In the genomic region with DNA sequence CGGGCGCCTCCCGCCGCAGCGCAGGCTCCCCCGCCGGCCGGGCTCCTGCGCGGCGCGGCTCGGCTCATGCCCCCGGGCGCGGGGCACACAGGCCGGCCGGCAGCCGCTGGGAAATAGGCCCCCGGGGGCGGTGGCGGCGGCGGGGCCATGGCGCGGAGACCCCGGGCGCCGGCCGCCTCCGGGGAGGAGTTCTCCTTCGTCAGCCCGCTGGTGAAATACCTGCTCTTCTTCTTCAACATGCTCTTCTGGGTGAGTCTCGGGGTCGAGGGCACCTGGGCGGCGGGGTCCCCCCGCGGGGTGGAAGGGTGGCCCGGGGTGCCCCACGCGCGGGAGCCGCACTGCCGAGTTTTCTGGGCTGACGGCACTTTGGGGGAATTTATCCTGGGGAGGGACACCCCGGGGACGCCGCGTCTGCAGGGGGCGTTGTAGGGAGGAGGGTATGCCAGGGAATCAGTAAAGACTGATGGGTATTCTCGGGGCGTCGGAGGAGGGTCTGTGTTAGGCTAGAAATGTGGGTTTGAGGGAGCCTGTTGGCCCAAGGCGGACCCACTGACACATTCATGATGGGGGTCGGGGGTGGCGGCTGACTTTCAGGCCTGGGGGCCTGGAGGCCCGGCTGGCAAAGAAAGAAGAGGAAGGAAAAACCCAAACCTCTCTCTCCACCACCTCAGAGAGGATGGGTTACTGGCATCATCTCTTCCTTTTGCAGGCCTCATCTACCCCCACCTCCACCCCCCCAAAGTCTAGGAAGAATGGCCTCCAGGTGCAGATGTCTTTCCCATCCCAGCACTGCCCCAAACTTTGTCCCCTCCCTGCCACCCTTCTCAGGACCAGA, we compare ENCODE assay signal across 1 cellular context.
A peak's percentile ranks its signal among the peaks of the same experiment; 100 is the strongest.
TF ChIP-seq lines count a peak whose summit lies in the region.

No MANE protein-coding gene starts in this region.

TF ChIP-seq in GM12878, 131 proteins besides CTCF, POLR2A, EP300 and RAD21 (continues in another document):
- TF ChIP-seq, protein P1, sequence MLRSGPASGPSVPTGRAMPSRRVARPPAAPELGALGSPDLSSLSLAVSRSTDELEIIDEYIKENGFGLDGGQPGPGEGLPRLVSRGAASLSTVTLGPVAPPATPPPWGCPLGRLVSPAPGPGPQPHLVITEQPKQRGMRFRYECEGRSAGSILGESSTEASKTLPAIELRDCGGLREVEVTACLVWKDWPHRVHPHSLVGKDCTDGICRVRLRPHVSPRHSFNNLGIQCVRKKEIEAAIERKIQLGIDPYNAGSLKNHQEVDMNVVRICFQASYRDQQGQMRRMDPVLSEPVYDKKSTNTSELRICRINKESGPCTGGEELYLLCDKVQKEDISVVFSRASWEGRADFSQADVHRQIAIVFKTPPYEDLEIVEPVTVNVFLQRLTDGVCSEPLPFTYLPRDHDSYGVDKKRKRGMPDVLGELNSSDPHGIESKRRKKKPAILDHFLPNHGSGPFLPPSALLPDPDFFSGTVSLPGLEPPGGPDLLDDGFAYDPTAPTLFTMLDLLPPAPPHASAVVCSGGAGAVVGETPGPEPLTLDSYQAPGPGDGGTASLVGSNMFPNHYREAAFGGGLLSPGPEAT (IDR thresholded peaks at IDR 0.05; ENCODE audit: low read depth), result 0 out of 2 replicates have a peak, but pooled peaks have one; percentile 19
- TF ChIP-seq, protein P2, sequence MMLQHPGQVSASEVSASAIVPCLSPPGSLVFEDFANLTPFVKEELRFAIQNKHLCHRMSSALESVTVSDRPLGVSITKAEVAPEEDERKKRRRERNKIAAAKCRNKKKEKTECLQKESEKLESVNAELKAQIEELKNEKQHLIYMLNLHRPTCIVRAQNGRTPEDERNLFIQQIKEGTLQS (IDR thresholded peaks at IDR 0.05; ENCODE audit: borderline replicate concordance, extremely low read depth, low read depth, low read length), result no peak
- TF ChIP-seq ZZZ3 (IDR thresholded peaks at IDR 0.05; ENCODE audit: control insufficient read depth, insufficient read length, low read depth), result no peak
- TF ChIP-seq, protein P3, sequence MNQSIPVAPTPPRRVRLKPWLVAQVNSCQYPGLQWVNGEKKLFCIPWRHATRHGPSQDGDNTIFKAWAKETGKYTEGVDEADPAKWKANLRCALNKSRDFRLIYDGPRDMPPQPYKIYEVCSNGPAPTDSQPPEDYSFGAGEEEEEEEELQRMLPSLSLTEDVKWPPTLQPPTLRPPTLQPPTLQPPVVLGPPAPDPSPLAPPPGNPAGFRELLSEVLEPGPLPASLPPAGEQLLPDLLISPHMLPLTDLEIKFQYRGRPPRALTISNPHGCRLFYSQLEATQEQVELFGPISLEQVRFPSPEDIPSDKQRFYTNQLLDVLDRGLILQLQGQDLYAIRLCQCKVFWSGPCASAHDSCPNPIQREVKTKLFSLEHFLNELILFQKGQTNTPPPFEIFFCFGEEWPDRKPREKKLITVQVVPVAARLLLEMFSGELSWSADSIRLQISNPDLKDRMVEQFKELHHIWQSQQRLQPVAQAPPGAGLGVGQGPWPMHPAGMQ (IDR thresholded peaks at IDR 0.05; ENCODE audit: borderline replicate concordance), result no peak
- TF ChIP-seq STAT1 (conservative IDR thresholded peaks at IDR 0.05), result no peak
- TF ChIP-seq NRF1 (conservative IDR thresholded peaks at IDR 0.05; ENCODE audit: low read depth, low read length), result no peak
- TF ChIP-seq POLR2AphosphoS2 (IDR thresholded peaks at IDR 0.05; ENCODE audit: low read depth, low read length), result no peak
- TF ChIP-seq, protein P4, sequence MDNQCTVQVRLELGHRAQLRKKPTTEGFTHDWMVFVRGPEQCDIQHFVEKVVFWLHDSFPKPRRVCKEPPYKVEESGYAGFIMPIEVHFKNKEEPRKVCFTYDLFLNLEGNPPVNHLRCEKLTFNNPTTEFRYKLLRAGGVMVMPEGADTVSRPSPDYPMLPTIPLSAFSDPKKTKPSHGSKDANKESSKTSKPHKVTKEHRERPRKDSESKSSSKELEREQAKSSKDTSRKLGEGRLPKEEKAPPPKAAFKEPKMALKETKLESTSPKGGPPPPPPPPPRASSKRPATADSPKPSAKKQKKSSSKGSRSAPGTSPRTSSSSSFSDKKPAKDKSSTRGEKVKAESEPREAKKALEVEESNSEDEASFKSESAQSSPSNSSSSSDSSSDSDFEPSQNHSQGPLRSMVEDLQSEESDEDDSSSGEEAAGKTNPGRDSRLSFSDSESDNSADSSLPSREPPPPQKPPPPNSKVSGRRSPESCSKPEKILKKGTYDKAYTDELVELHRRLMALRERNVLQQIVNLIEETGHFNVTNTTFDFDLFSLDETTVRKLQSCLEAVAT (IDR thresholded peaks at IDR 0.05), result peak; percentile 35; the same call in 1 of the 2 replicates
- TF ChIP-seq CREB1 (IDR thresholded peaks at IDR 0.05; ENCODE audit: low read depth), result 0 out of 2 replicates have a peak, but pooled peaks have one; percentile 39
- 0 out of 4 replicates have a peak, but pooled peaks of 1 of the 2 experiments have one; percentile 2 for TF ChIP-seq BHLHE40 (IDR thresholded peaks at IDR 0.05; ENCODE audit: borderline replicate concordance in 1 of 2, low read depth in 2 of 2, low read length in 1 of 2)
- TF ChIP-seq, protein P5, sequence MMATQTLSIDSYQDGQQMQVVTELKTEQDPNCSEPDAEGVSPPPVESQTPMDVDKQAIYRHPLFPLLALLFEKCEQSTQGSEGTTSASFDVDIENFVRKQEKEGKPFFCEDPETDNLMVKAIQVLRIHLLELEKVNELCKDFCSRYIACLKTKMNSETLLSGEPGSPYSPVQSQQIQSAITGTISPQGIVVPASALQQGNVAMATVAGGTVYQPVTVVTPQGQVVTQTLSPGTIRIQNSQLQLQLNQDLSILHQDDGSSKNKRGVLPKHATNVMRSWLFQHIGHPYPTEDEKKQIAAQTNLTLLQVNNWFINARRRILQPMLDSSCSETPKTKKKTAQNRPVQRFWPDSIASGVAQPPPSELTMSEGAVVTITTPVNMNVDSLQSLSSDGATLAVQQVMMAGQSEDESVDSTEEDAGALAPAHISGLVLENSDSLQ (IDR thresholded peaks at IDR 0.05), result 0 out of 2 replicates have a peak, but pooled peaks have one; percentile 10
- TF ChIP-seq, protein P6, sequence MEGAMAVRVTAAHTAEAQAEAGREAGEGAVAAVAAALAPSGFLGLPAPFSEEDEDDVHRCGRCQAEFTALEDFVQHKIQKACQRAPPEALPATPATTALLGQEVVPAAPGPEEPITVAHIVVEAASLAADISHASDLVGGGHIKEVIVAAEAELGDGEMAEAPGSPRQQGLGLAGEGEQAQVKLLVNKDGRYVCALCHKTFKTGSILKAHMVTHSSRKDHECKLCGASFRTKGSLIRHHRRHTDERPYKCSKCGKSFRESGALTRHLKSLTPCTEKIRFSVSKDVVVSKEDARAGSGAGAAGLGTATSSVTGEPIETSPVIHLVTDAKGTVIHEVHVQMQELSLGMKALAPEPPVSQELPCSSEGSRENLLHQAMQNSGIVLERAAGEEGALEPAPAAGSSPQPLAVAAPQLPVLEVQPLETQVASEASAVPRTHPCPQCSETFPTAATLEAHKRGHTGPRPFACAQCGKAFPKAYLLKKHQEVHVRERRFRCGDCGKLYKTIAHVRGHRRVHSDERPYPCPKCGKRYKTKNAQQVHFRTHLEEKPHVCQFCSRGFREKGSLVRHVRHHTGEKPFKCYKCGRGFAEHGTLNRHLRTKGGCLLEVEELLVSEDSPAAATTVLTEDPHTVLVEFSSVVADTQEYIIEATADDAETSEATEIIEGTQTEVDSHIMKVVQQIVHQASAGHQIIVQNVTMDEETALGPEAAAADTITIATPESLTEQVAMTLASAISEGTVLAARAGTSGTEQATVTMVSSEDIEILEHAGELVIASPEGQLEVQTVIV (IDR thresholded peaks at IDR 0.05; ENCODE audit: borderline replicate concordance, partially characterized antibody), result no peak
- no peak for TF ChIP-seq SMAD5 (IDR thresholded peaks at IDR 0.05; ENCODE audit: low read depth)
- TF ChIP-seq FOXK2 (IDR thresholded peaks at IDR 0.05), result no peak; the same call in 1 of the 2 replicates
- TF ChIP-seq CHD4 (IDR thresholded peaks at IDR 0.05), result no peak
- TF ChIP-seq RUNX3 (IDR thresholded peaks at IDR 0.05; ENCODE audit: low read length), result peak; percentile 39
- TF ChIP-seq POU2F2 (IDR thresholded peaks at IDR 0.05; ENCODE audit: borderline replicate concordance, low read depth, low read length), result no peak
- no peak for TF ChIP-seq TAF1 (IDR thresholded peaks at IDR 0.05; ENCODE audit: borderline replicate concordance, low read depth, low read length)
- TF ChIP-seq DPF2 (IDR thresholded peaks at IDR 0.05), result no peak
- TF ChIP-seq EGR1 (IDR thresholded peaks at IDR 0.05; ENCODE audit: borderline replicate concordance in 1 of 2, low read depth in 2 of 2, low read length in 2 of 2), result peak in 1 of 2 experiments; percentile 4; a peak in 1 of 3 replicates
- no peak for TF ChIP-seq NR2C1 (IDR thresholded peaks at IDR 0.05)
- no peak for TF ChIP-seq RAD51 (IDR thresholded peaks at IDR 0.05)
- no peak; the same call in 1 of the 2 replicates for TF ChIP-seq MTA3 (IDR thresholded peaks at IDR 0.05; ENCODE audit: borderline replicate concordance, low read length)
- TF ChIP-seq SRF (IDR thresholded peaks at IDR 0.05; ENCODE audit: low read depth in 2 of 2, low read length in 2 of 2), result no peak
- no peak for TF ChIP-seq MYC (IDR thresholded peaks at IDR 0.05; ENCODE audit: insufficient read depth, insufficient read length, insufficient replicate concordance, low read length, severe bottlenecking)
- TF ChIP-seq SMAD1 (IDR thresholded peaks at IDR 0.05; ENCODE audit: low read depth, partially characterized antibody), result no peak
- TF ChIP-seq ETV6 (conservative IDR thresholded peaks at IDR 0.05 in 1 of 2, IDR thresholded peaks at IDR 0.05 in 1 of 2; ENCODE audit: borderline replicate concordance in 1 of 2, low read depth in 1 of 2), result no peak
- TF ChIP-seq EZH2 (IDR thresholded peaks at IDR 0.05; ENCODE audit: borderline replicate concordance, control insufficient read depth, low read depth, low read length), result no peak
- TF ChIP-seq, protein P7, sequence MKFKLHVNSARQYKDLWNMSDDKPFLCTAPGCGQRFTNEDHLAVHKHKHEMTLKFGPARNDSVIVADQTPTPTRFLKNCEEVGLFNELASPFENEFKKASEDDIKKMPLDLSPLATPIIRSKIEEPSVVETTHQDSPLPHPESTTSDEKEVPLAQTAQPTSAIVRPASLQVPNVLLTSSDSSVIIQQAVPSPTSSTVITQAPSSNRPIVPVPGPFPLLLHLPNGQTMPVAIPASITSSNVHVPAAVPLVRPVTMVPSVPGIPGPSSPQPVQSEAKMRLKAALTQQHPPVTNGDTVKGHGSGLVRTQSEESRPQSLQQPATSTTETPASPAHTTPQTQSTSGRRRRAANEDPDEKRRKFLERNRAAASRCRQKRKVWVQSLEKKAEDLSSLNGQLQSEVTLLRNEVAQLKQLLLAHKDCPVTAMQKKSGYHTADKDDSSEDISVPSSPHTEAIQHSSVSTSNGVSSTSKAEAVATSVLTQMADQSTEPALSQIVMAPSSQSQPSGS (IDR thresholded peaks at IDR 0.05; ENCODE audit: low read length), result no peak
- TF ChIP-seq, protein P8, sequence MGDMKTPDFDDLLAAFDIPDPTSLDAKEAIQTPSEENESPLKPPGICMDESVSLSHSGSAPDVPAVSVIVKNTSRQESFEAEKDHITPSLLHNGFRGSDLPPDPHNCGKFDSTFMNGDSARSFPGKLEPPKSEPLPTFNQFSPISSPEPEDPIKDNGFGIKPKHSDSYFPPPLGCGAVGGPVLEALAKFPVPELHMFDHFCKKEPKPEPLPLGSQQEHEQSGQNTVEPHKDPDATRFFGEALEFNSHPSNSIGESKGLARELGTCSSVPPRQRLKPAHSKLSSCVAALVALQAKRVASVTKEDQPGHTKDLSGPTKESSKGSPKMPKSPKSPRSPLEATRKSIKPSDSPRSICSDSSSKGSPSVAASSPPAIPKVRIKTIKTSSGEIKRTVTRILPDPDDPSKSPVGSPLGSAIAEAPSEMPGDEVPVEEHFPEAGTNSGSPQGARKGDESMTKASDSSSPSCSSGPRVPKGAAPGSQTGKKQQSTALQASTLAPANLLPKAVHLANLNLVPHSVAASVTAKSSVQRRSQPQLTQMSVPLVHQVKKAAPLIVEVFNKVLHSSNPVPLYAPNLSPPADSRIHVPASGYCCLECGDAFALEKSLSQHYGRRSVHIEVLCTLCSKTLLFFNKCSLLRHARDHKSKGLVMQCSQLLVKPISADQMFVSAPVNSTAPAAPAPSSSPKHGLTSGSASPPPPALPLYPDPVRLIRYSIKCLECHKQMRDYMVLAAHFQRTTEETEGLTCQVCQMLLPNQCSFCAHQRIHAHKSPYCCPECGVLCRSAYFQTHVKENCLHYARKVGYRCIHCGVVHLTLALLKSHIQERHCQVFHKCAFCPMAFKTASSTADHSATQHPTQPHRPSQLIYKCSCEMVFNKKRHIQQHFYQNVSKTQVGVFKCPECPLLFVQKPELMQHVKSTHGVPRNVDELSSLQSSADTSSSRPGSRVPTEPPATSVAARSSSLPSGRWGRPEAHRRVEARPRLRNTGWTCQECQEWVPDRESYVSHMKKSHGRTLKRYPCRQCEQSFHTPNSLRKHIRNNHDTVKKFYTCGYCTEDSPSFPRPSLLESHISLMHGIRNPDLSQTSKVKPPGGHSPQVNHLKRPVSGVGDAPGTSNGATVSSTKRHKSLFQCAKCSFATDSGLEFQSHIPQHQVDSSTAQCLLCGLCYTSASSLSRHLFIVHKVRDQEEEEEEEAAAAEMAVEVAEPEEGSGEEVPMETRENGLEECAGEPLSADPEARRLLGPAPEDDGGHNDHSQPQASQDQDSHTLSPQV (IDR thresholded peaks at IDR 0.05), result no peak; the same call in 1 of the 2 replicates
- no peak for TF ChIP-seq SP1 (IDR thresholded peaks at IDR 0.05; ENCODE audit: low read depth, low read length)
- no peak for TF ChIP-seq POLR2AphosphoS5 (IDR thresholded peaks at IDR 0.05; ENCODE audit: low read length)
- TF ChIP-seq PAX5 (IDR thresholded peaks at IDR 0.05; ENCODE audit: borderline replicate concordance, low read depth, low read length), result no peak
- TF ChIP-seq, protein P9, sequence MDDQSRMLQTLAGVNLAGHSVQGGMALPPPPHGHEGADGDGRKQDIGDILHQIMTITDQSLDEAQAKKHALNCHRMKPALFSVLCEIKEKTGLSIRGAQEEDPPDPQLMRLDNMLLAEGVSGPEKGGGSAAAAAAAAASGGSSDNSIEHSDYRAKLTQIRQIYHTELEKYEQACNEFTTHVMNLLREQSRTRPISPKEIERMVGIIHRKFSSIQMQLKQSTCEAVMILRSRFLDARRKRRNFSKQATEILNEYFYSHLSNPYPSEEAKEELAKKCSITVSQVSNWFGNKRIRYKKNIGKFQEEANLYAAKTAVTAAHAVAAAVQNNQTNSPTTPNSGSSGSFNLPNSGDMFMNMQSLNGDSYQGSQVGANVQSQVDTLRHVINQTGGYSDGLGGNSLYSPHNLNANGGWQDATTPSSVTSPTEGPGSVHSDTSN (IDR thresholded peaks at IDR 0.05; ENCODE audit: insufficient replicate concordance, low read depth, low read length), result no peak
- TF ChIP-seq, protein P10, sequence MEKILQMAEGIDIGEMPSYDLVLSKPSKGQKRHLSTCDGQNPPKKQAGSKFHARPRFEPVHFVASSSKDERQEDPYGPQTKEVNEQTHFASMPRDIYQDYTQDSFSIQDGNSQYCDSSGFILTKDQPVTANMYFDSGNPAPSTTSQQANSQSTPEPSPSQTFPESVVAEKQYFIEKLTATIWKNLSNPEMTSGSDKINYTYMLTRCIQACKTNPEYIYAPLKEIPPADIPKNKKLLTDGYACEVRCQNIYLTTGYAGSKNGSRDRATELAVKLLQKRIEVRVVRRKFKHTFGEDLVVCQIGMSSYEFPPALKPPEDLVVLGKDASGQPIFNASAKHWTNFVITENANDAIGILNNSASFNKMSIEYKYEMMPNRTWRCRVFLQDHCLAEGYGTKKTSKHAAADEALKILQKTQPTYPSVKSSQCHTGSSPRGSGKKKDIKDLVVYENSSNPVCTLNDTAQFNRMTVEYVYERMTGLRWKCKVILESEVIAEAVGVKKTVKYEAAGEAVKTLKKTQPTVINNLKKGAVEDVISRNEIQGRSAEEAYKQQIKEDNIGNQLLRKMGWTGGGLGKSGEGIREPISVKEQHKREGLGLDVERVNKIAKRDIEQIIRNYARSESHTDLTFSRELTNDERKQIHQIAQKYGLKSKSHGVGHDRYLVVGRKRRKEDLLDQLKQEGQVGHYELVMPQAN (conservative IDR thresholded peaks at IDR 0.05), result peak; percentile 56; the same call in 1 of the 2 replicates
- no peak for TF ChIP-seq ASH2L (IDR thresholded peaks at IDR 0.05; ENCODE audit: borderline replicate concordance, low read depth)
